Comparison of ENCODE assay signal across 8 cellular contexts in genomic region chr10:2928219-2928840, GRCh38.
A peak's percentile ranks its signal among the peaks of the same experiment; 100 is the strongest.
DNase-seq lines count a peak whose midpoint lies in the region; ATAC-seq and TF ChIP-seq lines count a peak whose summit lies in the region.

No MANE protein-coding gene starts in this region.

- H3K4me1 Mint-ChIP-seq in activated CD4-positive, alpha-beta T cell treated with anti-CD3 and anti-CD28 coated beads, Interleukin-2, amount 10 ng/mL, durations not matched to agents 24 days and 14 days, result peaks cover 9% of the 10 kb centered on the region

- H3K27me3 ChIP-seq in BJ (ENCODE audit: control insufficient read depth, insufficient read depth, low read length) (peaks cover 12% of the 10 kb centered on the region), lung (ENCODE audit: control insufficient read depth, insufficient read depth) (no peaks in the 10 kb centered on the region)

- H3K27me3 Mint-ChIP-seq in activated CD4-positive, alpha-beta T cell treated with anti-CD3 and anti-CD28 coated beads, Interleukin-2, amount 10 ng/mL, durations not matched to agents 24 days and 14 days, result peaks cover 15% of the 10 kb centered on the region

- no peaks in the 10 kb centered on the region for H3K4me1 ChIP-seq in lung (ENCODE audit: control insufficient read depth in 2 of 2, insufficient read depth in 2 of 2, low read length in 2 of 2)

- peaks cover 0 to 10% of the 10 kb centered on the region in 2 donors for H3K9me3 ChIP-seq in lung (ENCODE audit: control insufficient read depth in 2 of 2, insufficient read depth in 1 of 2, low read length in 1 of 2)

- CTCF ChIA-PET in BJ (lab: Yijun Ruan, JAX), result interaction anchor here (0.7 to 9.5 kb wide), 16 partner anchors 8 to 146 kb away, joined by 3 to 143 read pairs (median 4); no protein-coding TSS in a partner anchor

- no peak for DNase-seq in BJ (ENCODE audit: low read depth)
- DNase-seq in NCI-H345 (lab: John Stamatoyannopoulos, UW), result peak; percentile 67
- DNase-seq in activated CD4-positive, alpha-beta T cell treated with anti-CD3 and anti-CD28 coated beads, Interleukin-2, amount 10 ng/mL, durations not matched to agents 24 days and 14 days, result peak; percentile 89
- DNase-seq in dermis microvascular lymphatic vessel endothelial cell (ENCODE audit: low read depth in 2 of 2), result peak; percentile 58 to 73
- DNase-seq in lung (ENCODE audit: low spot score), result peak; percentile 71
- DNase-seq in stimulated activated CD8-positive, alpha-beta memory T cell treated with anti-CD3 and anti-CD28 coated beads, Interleukin-4, amount 100 ng/mL, for 1 hour (ENCODE audit: low read depth in 2 of 2, low spot score in 1 of 2), result peak; percentile 10 to 11

- H3K4me3 Mint-ChIP-seq in activated CD4-positive, alpha-beta T cell treated with anti-CD3 and anti-CD28 coated beads, Interleukin-2, amount 10 ng/mL, durations not matched to agents 24 days and 14 days, result no peak overlapping the region

- peak; percentile 81 for TF ChIP-seq CTCF in BJ (IDR thresholded peaks at IDR 0.05; ENCODE audit: insufficient read depth, low read depth, low read length)
- TF ChIP-seq CTCF in lung (IDR thresholded peaks at IDR 0.05; ENCODE audit: control extremely low read depth, extremely low read depth), result peak; percentile 56

- 15 to 18% methylated on average over 9 of the region's 9 CpGs for WGBS in lung, 2 donors

- no peaks in the 10 kb centered on the region for H3K36me3 ChIP-seq in BJ (ENCODE audit: control insufficient read depth, insufficient read depth, low read length)
- H3K36me3 ChIP-seq in lung (ENCODE audit: control insufficient read depth in 2 of 2, insufficient read depth in 2 of 2, low read length in 2 of 2), result no peaks in the 10 kb centered on the region

- POLR2A ChIA-PET in BJ (lab: Charles Lee), result no interaction called here

- ATAC-seq in GM18909 (IDR thresholded peaks at IDR 0.05; ENCODE audit: poor library complexity, unreplicated experiment) (peak; percentile 95), HG03095 (IDR thresholded peaks at IDR 0.05; ENCODE audit: unreplicated experiment) (peak; percentile 92), lung (ENCODE audit: insufficient read depth, low FRiP score) (peak; percentile 56)

- H3K36me3 Mint-ChIP-seq in activated CD4-positive, alpha-beta T cell treated with anti-CD3 and anti-CD28 coated beads, Interleukin-2, amount 10 ng/mL, durations not matched to agents 24 days and 14 days (ENCODE audit: low read depth), result no peaks in the 10 kb centered on the region

- intact Hi-C loops in activated CD4-positive, alpha-beta T cell treated with anti-CD3 and anti-CD28 coated beads, Interleukin-2, amount 10 ng/mL, durations not matched to agents 24 days and 14 days (cut with micrococcal nuclease), result loop anchor here (1.0 kb wide), 2 partner anchors 50 to 115 kb away; no protein-coding TSS in a partner anchor

- no peak overlapping the region for H3K27ac Mint-ChIP-seq in activated CD4-positive, alpha-beta T cell treated with anti-CD3 and anti-CD28 coated beads, Interleukin-2, amount 10 ng/mL, durations not matched to agents 24 days and 14 days

- H3K27ac ChIP-seq in lung (ENCODE audit: low read depth in 1 of 2, low read length in 1 of 2), result no peak overlapping the region

- H3K4me3 ChIP-seq in BJ (ENCODE audit: low read depth, low read length) (no peak overlapping the region), lung (no peak overlapping the region)

- no peaks in the 10 kb centered on the region for H3K9me3 Mint-ChIP-seq in activated CD4-positive, alpha-beta T cell treated with anti-CD3 and anti-CD28 coated beads, Interleukin-2, amount 10 ng/mL, durations not matched to agents 24 days and 14 days
